8 cellular contexts compared by ENCODE assay signal in genomic region chr2:106582431-106583143, GRCh38.
DNase-seq lines count a peak whose midpoint lies in the region; ATAC-seq and TF ChIP-seq lines count a peak whose summit lies in the region.

No MANE protein-coding gene starts in this region.

- H3K9me3 ChIP-seq in HUES48 (ENCODE audit: control insufficient read depth, insufficient read depth, low read length) (no peaks in the 10 kb centered on the region), OCI-LY3 (ENCODE audit: insufficient read depth, low read length) (no peaks in the 10 kb centered on the region)

- peak overlapping the region; percentile 82 for H3K4me2 ChIP-seq in OCI-LY3 (ENCODE audit: low read length)

- 0 out of 2 replicates have a peak overlapping the region, but pooled peaks have one; percentile 76 for H2AFZ ChIP-seq in OCI-LY3 (ENCODE audit: low read depth, low read length)

- no peaks in the 10 kb centered on the region for H3K36me3 Mint-ChIP-seq in nephron (ENCODE audit: low read depth)

- TF ChIP-seq CTCF in OCI-LY3 (IDR thresholded peaks at IDR 0.05; ENCODE audit: low read depth, low read length) (peak; percentile 83), fibroblast of mammary gland (conservative IDR thresholded peaks at IDR 0.05; ENCODE audit: control insufficient read depth, insufficient read depth, low read depth, low read length) (peak; percentile 98), nephron (IDR thresholded peaks at IDR 0.05; ENCODE audit: unreplicated experiment in 3 of 3) (peak; percentile 75 to 90 (median 81))

- H3K27me3 ChIP-seq in HUES48 (ENCODE audit: control insufficient read depth, insufficient read depth, low read length) (peaks cover 31% of the 10 kb centered on the region), OCI-LY3 (ENCODE audit: low read depth, low read length) (peaks cover 28% of the 10 kb centered on the region)

- no peaks in the 10 kb centered on the region for H3K36me3 ChIP-seq in HUES48 (ENCODE audit: control insufficient read depth, insufficient read depth, low read length)
- no peaks in the 10 kb centered on the region for H3K36me3 ChIP-seq in OCI-LY3 (replicated peaks; ENCODE audit: low read depth, low read length)

- H3K27ac Mint-ChIP-seq in nephron = peak overlapping the region; percentile 68 to 98 (median 84)
- peak overlapping the region in 1 of 2 donors; percentile 64 for H3K27ac Mint-ChIP-seq in stimulated activated naive CD8-positive, alpha-beta T cell treated with anti-CD3 and anti-CD28 coated beads, Interleukin-15, amount 100 ng/mL, for 72 hours

- no peaks in the 10 kb centered on the region for H3K79me2 ChIP-seq in OCI-LY3 (ENCODE audit: low read length)

- H4K20me1 ChIP-seq in OCI-LY3 (ENCODE audit: insufficient read depth, low read length) = no peaks in the 10 kb centered on the region

- H3K4me1 Mint-ChIP-seq in nephron = peaks cover 47% of the 10 kb centered on the region
- H3K4me1 Mint-ChIP-seq in stimulated activated naive CD8-positive, alpha-beta T cell treated with anti-CD3 and anti-CD28 coated beads, Interleukin-15, amount 100 ng/mL, for 72 hours = peaks cover 29% of the 10 kb centered on the region

- DNase-seq in D341Med (ENCODE audit: low spot score) (peak; percentile 84), fibroblast of mammary gland (ENCODE audit: low read depth) (peak; percentile 82)
- peak; percentile 74 to 78 for DNase-seq in activated T-cell treated with anti-CD3 and anti-CD28 coated beads, Interleukin-2, amount 50 U/mL, for 48 hours
- peak; percentile 57 to 61 for DNase-seq in stimulated activated naive CD8-positive, alpha-beta T cell treated with anti-CD3 and anti-CD28 coated beads, Interleukin-15, amount 100 ng/mL, for 72 hours

- H3K4me3 ChIP-seq in HUES48 (ENCODE audit: low read depth, low read length) (peak overlapping the region; percentile 65), OCI-LY3 (ENCODE audit: low read length) (peak overlapping the region; percentile 74), fibroblast of mammary gland (ENCODE audit: control insufficient read depth, low read depth, low read length) (peak overlapping the region; percentile 31)

- H3K4me1 ChIP-seq in HUES48 (ENCODE audit: control insufficient read depth, insufficient read depth, low read length) = no peaks in the 10 kb centered on the region
- no peaks in the 10 kb centered on the region for H3K4me1 ChIP-seq in OCI-LY3 (ENCODE audit: low read length)

- no peaks in the 10 kb centered on the region for H3K9me3 Mint-ChIP-seq in nephron
- H3K9me3 Mint-ChIP-seq in stimulated activated naive CD8-positive, alpha-beta T cell treated with anti-CD3 and anti-CD28 coated beads, Interleukin-15, amount 100 ng/mL, for 72 hours = no peaks in the 10 kb centered on the region

- ATAC-seq in GM21381 (IDR thresholded peaks at IDR 0.05; ENCODE audit: unreplicated experiment) = peak; percentile 70
- ATAC-seq in stimulated activated naive CD8-positive, alpha-beta T cell treated with anti-CD3 and anti-CD28 coated beads, Interleukin-15, amount 100 ng/mL, for 72 hours = peak; percentile 44

- no peak overlapping the region for H3K27ac ChIP-seq in HUES48 (ENCODE audit: low read depth, low read length)
- no peak overlapping the region for H3K27ac ChIP-seq in OCI-LY3 (ENCODE audit: low read length)

- H3K27me3 Mint-ChIP-seq in nephron (ENCODE audit: low read depth) = peaks cover 11% of the 10 kb centered on the region
- peaks cover 54% of the 10 kb centered on the region for H3K27me3 Mint-ChIP-seq in stimulated activated naive CD8-positive, alpha-beta T cell treated with anti-CD3 and anti-CD28 coated beads, Interleukin-15, amount 100 ng/mL, for 72 hours

- H3K4me3 Mint-ChIP-seq in nephron = peak overlapping the region; percentile 76 to 91 (median 89)
- peak overlapping the region; percentile 85 to 90 for H3K4me3 Mint-ChIP-seq in stimulated activated naive CD8-positive, alpha-beta T cell treated with anti-CD3 and anti-CD28 coated beads, Interleukin-15, amount 100 ng/mL, for 72 hours

- H3K9ac ChIP-seq in HUES48 (ENCODE audit: low read depth, low read length) (no peak overlapping the region), OCI-LY3 (ENCODE audit: low read length) (no peak overlapping the region)
